ENCODE assay signal across 1 cellular context in genomic region chr12:123762715-123763052, GRCh38.
TF ChIP-seq lines count a peak whose summit lies in the region.

No MANE protein-coding gene starts in this region.

TF ChIP-seq in GM12878, 131 proteins besides CTCF, POLR2A, EP300 and RAD21 (continued from another document):
- TF ChIP-seq E4F1 (IDR thresholded peaks at IDR 0.05; ENCODE audit: borderline replicate concordance, partially characterized antibody) (no peak), CBFB (IDR thresholded peaks at IDR 0.05; ENCODE audit: low read depth) (no peak), NR2F1 (conservative IDR thresholded peaks at IDR 0.05) (no peak), WRNIP1 (IDR thresholded peaks at IDR 0.05; ENCODE audit: borderline replicate concordance, low read depth, low read length) (no peak), MYB (IDR thresholded peaks at IDR 0.05; ENCODE audit: borderline replicate concordance, low read depth, low read length) (no peak), HDAC6 (IDR thresholded peaks at IDR 0.05; ENCODE audit: unreplicated experiment) (no peak)
